1 cellular context compared by ENCODE assay signal in genomic region chr16:69186642-69187386, GRCh38.
TF ChIP-seq lines count a peak whose summit lies in the region.

Gene SNTB2 (plus strand): TSS chr16:69187164. CDS start chr16:69187167, 3 bp downstream.

TF ChIP-seq in GM12878, 131 proteins besides CTCF, POLR2A, EP300 and RAD21 (continued from another document and continues in another):
- TF ChIP-seq ZBTB4 (CRISPR knock-in tag; IDR thresholded peaks at IDR 0.05) (no peak), BRCA1 (IDR thresholded peaks at IDR 0.05; ENCODE audit: low read depth, low read length) (no peak), CBX5 (IDR thresholded peaks at IDR 0.05; ENCODE audit: low read depth) (0 out of 2 replicates have a peak, but pooled peaks have one; percentile 66), SUZ12 (IDR thresholded peaks at IDR 0.05; ENCODE audit: unreplicated experiment) (no peak), BCLAF1 (IDR thresholded peaks at IDR 0.05) (no peak), DPF2 (IDR thresholded peaks at IDR 0.05) (peak; percentile 95), CREB1 (IDR thresholded peaks at IDR 0.05; ENCODE audit: low read depth) (peak; percentile 53; the same call in 1 of the 2 replicates), NBN (IDR thresholded peaks at IDR 0.05) (peak; percentile 93), ATF2 (IDR thresholded peaks at IDR 0.05; ENCODE audit: low read length) (peak; percentile 54; the same call in 1 of the 2 replicates), HDAC6 (IDR thresholded peaks at IDR 0.05; ENCODE audit: unreplicated experiment) (no peak), ETV6 (conservative IDR thresholded peaks at IDR 0.05 in 1 of 2, IDR thresholded peaks at IDR 0.05 in 1 of 2; ENCODE audit: borderline replicate concordance in 1 of 2, low read depth in 1 of 2) (no peak), BACH1 (IDR thresholded peaks at IDR 0.05; ENCODE audit: borderline replicate concordance) (peak; percentile 81; the same call in 1 of the 2 replicates), BCL3 (IDR thresholded peaks at IDR 0.05; ENCODE audit: borderline replicate concordance, insufficient read depth, low read depth, low read length, poor library complexity, severe bottlenecking) (peak; percentile 37), HCFC1 (IDR thresholded peaks at IDR 0.05; ENCODE audit: low read length) (no peak), YY1 (IDR thresholded peaks at IDR 0.05; ENCODE audit: low read depth, low read length) (peak; percentile 38; the same call in 1 of the 2 replicates), MTA3 (IDR thresholded peaks at IDR 0.05; ENCODE audit: borderline replicate concordance, low read length) (peak; percentile 78; the same call in 1 of the 2 replicates), E2F4 (IDR thresholded peaks at IDR 0.05; ENCODE audit: low read depth, low read length) (0 out of 2 replicates have a peak, but pooled peaks have one; percentile 23), PRDM15 (CRISPR knock-in tag; IDR thresholded peaks at IDR 0.05) (no peak), SMAD5 (IDR thresholded peaks at IDR 0.05; ENCODE audit: low read depth) (no peak), CEBPB (IDR thresholded peaks at IDR 0.05; ENCODE audit: borderline replicate concordance in 1 of 2, low read depth in 2 of 2, low read length in 2 of 2) (no peak), ZBTB40 (IDR thresholded peaks at IDR 0.05; ENCODE audit: borderline replicate concordance) (peak; percentile 52; the same call in 1 of the 2 replicates), SMC3 (IDR thresholded peaks at IDR 0.05; ENCODE audit: borderline replicate concordance, low read length) (no peak), HDGF (IDR thresholded peaks at IDR 0.05) (no peak), JUNB (IDR thresholded peaks at IDR 0.05) (peak; percentile 36; the same call in 1 of the 2 replicates), MAX (IDR thresholded peaks at IDR 0.05; ENCODE audit: low read depth, low read length) (no peak; the same call in 1 of the 2 replicates), ZBTB33 (IDR thresholded peaks at IDR 0.05) (no peak), TARDBP (IDR thresholded peaks at IDR 0.05; ENCODE audit: borderline replicate concordance) (no peak), GATAD2B (conservative IDR thresholded peaks at IDR 0.05; ENCODE audit: low read depth) (0 out of 2 replicates have a peak, but pooled peaks have one; percentile 66), MYB (IDR thresholded peaks at IDR 0.05; ENCODE audit: borderline replicate concordance, low read depth, low read length) (no peak), ATF7 (IDR thresholded peaks at IDR 0.05; ENCODE audit: low read depth) (peak; percentile 83), ELK1 (IDR thresholded peaks at IDR 0.05; ENCODE audit: low read depth, low read length) (0 out of 2 replicates have a peak, but pooled peaks have one; percentile 31), TCF7 (IDR thresholded peaks at IDR 0.05; ENCODE audit: borderline replicate concordance) (no peak), IKZF1 (conservative IDR thresholded peaks at IDR 0.05) (peak; percentile 94)
